Comparison of ENCODE assay signal across 1 cellular context in genomic region chr5:176608937-176609723, GRCh38.
A peak's percentile ranks its signal among the peaks of the same experiment; 100 is the strongest.
TF ChIP-seq lines count a peak whose summit lies in the region.

No MANE protein-coding gene starts in this region.

TF ChIP-seq in GM12878, 131 proteins besides CTCF, POLR2A, EP300 and RAD21:
- TF ChIP-seq NFYA (IDR thresholded peaks at IDR 0.05; ENCODE audit: borderline replicate concordance, low read depth, low read length), result no peak
- TF ChIP-seq SIX5 (IDR thresholded peaks at IDR 0.05; ENCODE audit: low read depth, low read length, severe bottlenecking), result no peak
- peak; percentile 58 to 78; a peak in 3 of 4 replicates for TF ChIP-seq BHLHE40 (IDR thresholded peaks at IDR 0.05; ENCODE audit: borderline replicate concordance in 1 of 2, low read depth in 2 of 2, low read length in 1 of 2)
- no peak for TF ChIP-seq CREM (IDR thresholded peaks at IDR 0.05; ENCODE audit: low read depth)
- TF ChIP-seq YBX1 (IDR thresholded peaks at IDR 0.05), result no peak
- no peak for TF ChIP-seq PRDM15 (CRISPR knock-in tag; IDR thresholded peaks at IDR 0.05)
- 0 out of 2 replicates have a peak, but pooled peaks have one; percentile 53 for TF ChIP-seq PAX5 (IDR thresholded peaks at IDR 0.05; ENCODE audit: borderline replicate concordance, low read depth, low read length)
- TF ChIP-seq EGR1 (IDR thresholded peaks at IDR 0.05; ENCODE audit: borderline replicate concordance in 1 of 2, low read depth in 2 of 2, low read length in 2 of 2), result no peak
- TF ChIP-seq ZNF274 (IDR thresholded peaks at IDR 0.05; ENCODE audit: insufficient read depth, insufficient read length), result no peak
- no peak for TF ChIP-seq NR2F1 (conservative IDR thresholded peaks at IDR 0.05)
- TF ChIP-seq RB1 (IDR thresholded peaks at IDR 0.05; ENCODE audit: borderline replicate concordance), result no peak
- no peak for TF ChIP-seq MEF2A (IDR thresholded peaks at IDR 0.05; ENCODE audit: insufficient read depth, low read depth, low read length)
- no peak for TF ChIP-seq GABPA (IDR thresholded peaks at IDR 0.05; ENCODE audit: low read depth)
- no peak for TF ChIP-seq ZNF384 (IDR thresholded peaks at IDR 0.05; ENCODE audit: borderline replicate concordance, low read depth, low read length)
- no peak for TF ChIP-seq RBBP5 (conservative IDR thresholded peaks at IDR 0.05)
- TF ChIP-seq ZNF24 (IDR thresholded peaks at IDR 0.05), result no peak
